In genomic region chr19:17469371-17470203, GRCh38 we compare ENCODE assay signal across 8 cellular contexts. TPM values are rescaled to one million over a fixed set of nuclear protein-coding genes. Genes with fewer than 3 reads are reported as not detected.
A peak's percentile ranks its signal among the peaks of the same experiment; 100 is the strongest.
DNase-seq lines count a peak whose midpoint lies in the region; ATAC-seq, FAIRE-seq and TF ChIP-seq lines count a peak whose summit lies in the region.

No MANE protein-coding gene starts in this region.

- peak overlapping the region; percentile 66 to 85 (median 85) for H3K4me3 ChIP-seq in keratinocyte (ENCODE audit: control insufficient read depth in 2 of 3, extremely low read depth in 1 of 3, insufficient read depth in 2 of 3, low read depth in 1 of 3, low read length in 3 of 3)

- peaks cover 26% of the 10 kb centered on the region for H3K4me1 ChIP-seq in keratinocyte (ENCODE audit: control insufficient read depth, extremely low read depth, insufficient read depth, low read length)

- peak; percentile 49 for FAIRE-seq in keratinocyte (lab: Jason Lieb, UNC)

- peaks cover 17% of the 10 kb centered on the region for H3K79me2 ChIP-seq in keratinocyte (ENCODE audit: control insufficient read depth, insufficient read depth, low read length)

- H3K9ac ChIP-seq in keratinocyte (ENCODE audit: control insufficient read depth, extremely low read depth, insufficient read depth, low read length) = peak overlapping the region; percentile 88

- H3K27me3 ChIP-seq in keratinocyte (ENCODE audit: control insufficient read depth, extremely low read depth, insufficient read depth, low read length) = no peaks in the 10 kb centered on the region

- H4K20me1 ChIP-seq in keratinocyte (ENCODE audit: control insufficient read depth, extremely low read depth, insufficient read depth, low read length) = no peaks in the 10 kb centered on the region

- no peaks in the 10 kb centered on the region for H3K9me3 ChIP-seq in keratinocyte (ENCODE audit: control insufficient read depth, low read depth, low read length)

- peak overlapping the region; percentile 96 for H3K4me2 ChIP-seq in keratinocyte (ENCODE audit: control insufficient read depth, extremely low read depth, insufficient read depth, low read depth, low read length)

- DNase-seq in 8988T (peak; percentile 58), NCI-H2196 (lab: John Stamatoyannopoulos, UW; ENCODE audit: unreplicated experiment) (peak; percentile 96), caudate nucleus (lab: John Stamatoyannopoulos, UW) (peak in 55 of 61 donors; percentile 64 to 98 (median 92)), keratinocyte (ENCODE audit: low read depth, low spot score) (peak; percentile 96)
- peak; percentile 78 to 93 (median 86) for DNase-seq in activated CD4-positive, CD25-positive, alpha-beta regulatory T cell (lab: John Stamatoyannopoulos, UW)
- DNase-seq in stimulated activated CD4-positive, alpha-beta T cell treated with anti-CD3 and anti-CD28 coated beads, Interleukin-12 subunit alpha, Interleukin-12 subunit beta, amount 100 ng/mL, for 4 hours = peak; percentile 89

- H3K9me1 ChIP-seq in keratinocyte (ENCODE audit: control insufficient read depth, extremely low read depth, insufficient read depth, low read length) = no peaks in the 10 kb centered on the region

- H3K36me3 ChIP-seq in keratinocyte (ENCODE audit: control insufficient read depth in 2 of 2, extremely low read depth in 1 of 2, insufficient read depth in 2 of 2, low read length in 2 of 2) = no peaks in the 10 kb centered on the region

- H3K27ac ChIP-seq in caudate nucleus (ENCODE audit: low read depth, low read length) (peak overlapping the region; percentile 95), keratinocyte (ENCODE audit: control insufficient read depth, insufficient read depth, low read length) (peak overlapping the region; percentile 90)

- peak overlapping the region; percentile 100 for H2AFZ ChIP-seq in keratinocyte (ENCODE audit: control insufficient read depth, low read length)

- dilution Hi-C loops in keratinocyte (cut with MboI; ENCODE audit: extremely low pct_ligation_motif_present, low sequenced_read_pairs) = no loop called here

- peak; percentile 64 for ATAC-seq in GM18511 (IDR thresholded peaks at IDR 0.05; ENCODE audit: unreplicated experiment)
- ATAC-seq in HG03039 (IDR thresholded peaks at IDR 0.05; ENCODE audit: unreplicated experiment) = peak; percentile 45

- no peak for TF ChIP-seq CTCF in keratinocyte (optimal IDR thresholded peaks at IDR 0.05 in 1 of 3, IDR thresholded peaks at IDR 0.05 in 1 of 3, conservative IDR thresholded peaks at IDR 0.05 in 1 of 3; ENCODE audit: extremely low read depth in 1 of 3, insufficient read depth in 2 of 3, low read length in 3 of 3)

RNA-seq across cellular contexts. Expression of gene SLC27A1, which starts 0.7 kb away (rescaled TPM):
- polyA plus RNA-seq in keratinocyte = 8.4 to 12.6 TPM (median 11.7 TPM) in 3 replicates
- 2.0 TPM for polyA plus RNA-seq in keratinocyte (2011; ENCODE audit: low read depth)
- polyA plus RNA-seq in keratinocyte (2011; cell fraction: cytosol; rRNA removed) = 4.7 and 8.4 TPM in 2 replicates
- 28.1 and 38.7 TPM in 2 replicates for polyA plus RNA-seq in keratinocyte (2011; cell fraction: nucleus; rRNA removed)
- 6.2 and 16.0 TPM in 2 replicates for polyA plus RNA-seq in keratinocyte (2012; ENCODE audit: low replicate concordance)
- polyA minus RNA-seq in keratinocyte = 7.9 to 23.1 TPM (median 12.0 TPM) in 3 replicates
- polyA minus RNA-seq in keratinocyte (2011; cell fraction: cytosol; rRNA and poly(A)+ RNA removed) = 31.8 TPM
- 23.7 and 24.8 TPM in 2 replicates for polyA minus RNA-seq in keratinocyte (2011; cell fraction: nucleus; rRNA and poly(A)+ RNA removed)

RNA-seq across cellular contexts. Expression of gene NXNL1, which starts 8.9 kb away (rescaled TPM):
- not detected in 3 replicates for polyA plus RNA-seq in keratinocyte
- not detected for polyA plus RNA-seq in keratinocyte (2011; ENCODE audit: low read depth)
- not detected in 2 replicates for polyA plus RNA-seq in keratinocyte (2011; cell fraction: cytosol; rRNA removed)
- polyA plus RNA-seq in keratinocyte (2011; cell fraction: nucleus; rRNA removed) = not detected in 2 replicates
- not detected in 2 replicates for polyA plus RNA-seq in keratinocyte (2012; ENCODE audit: low replicate concordance)
- not detected in 3 replicates for polyA minus RNA-seq in keratinocyte
- not detected for polyA minus RNA-seq in keratinocyte (2011; cell fraction: cytosol; rRNA and poly(A)+ RNA removed)
- polyA minus RNA-seq in keratinocyte (2011; cell fraction: nucleus; rRNA and poly(A)+ RNA removed) = not detected in 2 replicates

RNA-seq across cellular contexts. Expression of gene TMEM221, which starts 21.1 kb away (rescaled TPM):
- 0.04 to 0.08 TPM (median 0.06 TPM) in 3 replicates for polyA plus RNA-seq in keratinocyte
- not detected for polyA plus RNA-seq in keratinocyte (2011; ENCODE audit: low read depth)
- 0.04 and 0.09 TPM in 2 replicates for polyA plus RNA-seq in keratinocyte (2011; cell fraction: cytosol; rRNA removed)
- 0.16 and 0.27 TPM in 2 replicates for polyA plus RNA-seq in keratinocyte (2011; cell fraction: nucleus; rRNA removed)
- polyA plus RNA-seq in keratinocyte (2012; ENCODE audit: low replicate concordance) = 0.10 and 0.25 TPM in 2 replicates
- polyA minus RNA-seq in keratinocyte = 0.16 TPM in 1 of 3 replicates, not detected in the others
- polyA minus RNA-seq in keratinocyte (2011; cell fraction: cytosol; rRNA and poly(A)+ RNA removed) = not detected
- polyA minus RNA-seq in keratinocyte (2011; cell fraction: nucleus; rRNA and poly(A)+ RNA removed) = not detected in 2 replicates

RNA-seq across cellular contexts. Expression of gene PGLS, which starts 41.9 kb away (rescaled TPM):
- 30.2 to 71.5 TPM (median 33.8 TPM) in 3 replicates for polyA plus RNA-seq in keratinocyte
- polyA plus RNA-seq in keratinocyte (2011; ENCODE audit: low read depth) = 20.0 TPM
- polyA plus RNA-seq in keratinocyte (2011; cell fraction: cytosol; rRNA removed) = 38.8 and 91.8 TPM in 2 replicates
- 27.2 and 39.9 TPM in 2 replicates for polyA plus RNA-seq in keratinocyte (2011; cell fraction: nucleus; rRNA removed)
- polyA plus RNA-seq in keratinocyte (2012; ENCODE audit: low replicate concordance) = 66.1 and 69.7 TPM in 2 replicates
- polyA minus RNA-seq in keratinocyte = 35.5 to 82.7 TPM (median 71.2 TPM) in 3 replicates
- polyA minus RNA-seq in keratinocyte (2011; cell fraction: cytosol; rRNA and poly(A)+ RNA removed) = 129 TPM
- 16.9 and 18.0 TPM in 2 replicates for polyA minus RNA-seq in keratinocyte (2011; cell fraction: nucleus; rRNA and poly(A)+ RNA removed)

RNA-seq across cellular contexts. Expression of gene MVB12A, which starts 49.7 kb away (rescaled TPM):
- polyA plus RNA-seq in keratinocyte = 23.3 to 36.6 TPM (median 33.0 TPM) in 3 replicates
- 9.5 TPM for polyA plus RNA-seq in keratinocyte (2011; ENCODE audit: low read depth)
- 17.9 and 36.2 TPM in 2 replicates for polyA plus RNA-seq in keratinocyte (2011; cell fraction: cytosol; rRNA removed)
- polyA plus RNA-seq in keratinocyte (2011; cell fraction: nucleus; rRNA removed) = 21.8 and 31.9 TPM in 2 replicates
- polyA plus RNA-seq in keratinocyte (2012; ENCODE audit: low replicate concordance) = 26.7 and 44.0 TPM in 2 replicates
- 10.8 to 34.4 TPM (median 16.2 TPM) in 3 replicates for polyA minus RNA-seq in keratinocyte
- polyA minus RNA-seq in keratinocyte (2011; cell fraction: cytosol; rRNA and poly(A)+ RNA removed) = 29.9 TPM
- 8.5 and 10.2 TPM in 2 replicates for polyA minus RNA-seq in keratinocyte (2011; cell fraction: nucleus; rRNA and poly(A)+ RNA removed)

Comparison
In these comparisons a context has a peak if more than half of its experiments do, and no peak if none do; other contexts are left out.
1. Peak in every context shown above with its lines: DNase-seq, ATAC-seq, H3K4me3 ChIP-seq and H3K27ac ChIP-seq.